Comparison of ENCODE assay signal across 8 cellular contexts in the genomic region with DNA sequence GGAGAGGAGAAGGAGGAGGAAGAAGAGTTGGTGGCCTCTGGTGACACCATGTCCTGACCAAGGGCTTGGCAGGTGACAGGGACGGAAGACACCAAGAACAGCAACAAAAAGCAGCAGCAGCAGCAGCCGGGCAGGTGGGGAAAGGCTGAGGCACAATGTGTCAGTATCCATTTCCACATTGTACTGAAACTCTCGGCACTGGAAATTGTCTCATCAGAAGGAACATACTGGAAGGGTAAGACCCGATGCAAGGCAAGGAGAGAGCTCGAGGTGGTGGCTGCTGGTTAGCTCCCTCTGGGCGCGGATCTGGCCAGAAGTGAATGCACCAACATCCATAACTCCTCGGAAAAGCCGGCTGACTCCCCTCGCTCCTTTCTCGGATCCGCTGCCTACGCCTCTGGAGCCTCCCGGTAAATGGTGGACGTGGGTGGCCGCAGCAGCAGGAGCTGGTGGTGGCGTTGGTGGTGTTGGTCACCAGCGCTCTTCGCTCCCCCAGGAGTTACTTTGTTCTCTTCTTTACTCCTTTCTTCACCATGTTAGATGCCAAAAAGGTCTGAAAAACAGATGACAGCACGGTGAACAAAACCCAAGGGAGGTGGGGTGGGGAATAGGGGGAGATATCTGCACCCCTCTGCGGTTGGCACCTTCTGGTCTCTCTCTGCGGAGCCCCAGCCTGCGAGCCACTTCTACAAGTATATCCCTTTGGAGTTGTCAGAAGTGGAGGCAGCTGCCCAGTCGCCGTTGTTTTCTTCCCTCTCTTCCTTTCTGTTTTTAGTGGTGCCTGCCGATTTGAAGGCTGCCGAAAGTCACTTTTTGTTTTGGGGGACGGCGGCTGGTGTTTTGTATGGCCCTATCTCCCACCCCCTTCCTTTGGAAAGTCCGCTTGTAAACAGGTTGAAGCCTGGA. TPM values are rescaled to one million over a fixed set of nuclear protein-coding genes. Genes with fewer than 3 reads are reported as not detected.
DNase-seq lines count a peak whose midpoint lies in the region; ATAC-seq, FAIRE-seq and TF ChIP-seq lines count a peak whose summit lies in the region.

No MANE protein-coding gene starts in this region.

- H3K4me1 ChIP-seq in mesodermal cell (ENCODE audit: control insufficient read depth, insufficient read depth, low read length, poor library complexity, severe bottlenecking) = peaks cover 6% of the 10 kb centered on the region

- H3K9me3 ChIP-seq in mesodermal cell (ENCODE audit: control insufficient read depth, low read length) = no peaks in the 10 kb centered on the region

- 1 to 3% methylated on average over 10 to 14 of the region's 30 CpGs for WGBS in mesodermal cell (ENCODE audit: insufficient coverage in 2 of 2), 2 experiments

- peak; percentile 24 for DNase-seq in NCI-H82 (lab: John Stamatoyannopoulos, UW)
- no peak for DNase-seq in NCI-H82 treated with DMSO at 0.1 percent for 48 hours (lab: John Stamatoyannopoulos, UW; ENCODE audit: unreplicated experiment)
- peak in 7 of 10 donors; percentile 13 to 71 (median 39) for DNase-seq in dorsolateral prefrontal cortex
- DNase-seq in urothelium cell line (ENCODE audit: low spot score) = peak; percentile 44
- DNase-seq in NOMO-1 treated with dmso at 0.1 percent for 144 hours (lab: John Stamatoyannopoulos, UW; ENCODE audit: unreplicated experiment) = no peak
- DNase-seq in NOMO-1 treated with DMSO at 0.1 percent for 48 hours (lab: John Stamatoyannopoulos, UW; ENCODE audit: unreplicated experiment) = no peak

- H3K36me3 ChIP-seq in mesodermal cell (ENCODE audit: control insufficient read depth, insufficient read depth, low read length) = no peaks in the 10 kb centered on the region

- no peak for FAIRE-seq in urothelium cell line (lab: Jason Lieb, UNC)

- ATAC-seq in HG02870 (IDR thresholded peaks at IDR 0.05; ENCODE audit: unreplicated experiment) = no peak

- peak overlapping the region in 1 of 59 donors; percentile 5 for H3K27ac ChIP-seq in dorsolateral prefrontal cortex
- H3K27ac ChIP-seq in mesodermal cell (ENCODE audit: low read depth, low read length, severe bottlenecking) = no peak overlapping the region

- TF ChIP-seq CTCF in dorsolateral prefrontal cortex (IDR thresholded peaks at IDR 0.05 in 54 of 56, conservative IDR thresholded peaks at IDR 0.05 in 2 of 56; ENCODE audit: low read depth in 1 of 56, partially characterized antibody in 56 of 56) = no peak

- intact Hi-C loops in dorsolateral prefrontal cortex (cut with DNase I) = no loop called here

- peaks cover 0 to 67% (median 30%) of the 10 kb centered on the region in 45 donors for H3K27me3 ChIP-seq in dorsolateral prefrontal cortex

- H3K4me3 ChIP-seq in dorsolateral prefrontal cortex (peak overlapping the region; percentile 26 to 74 (median 54)), mesodermal cell (ENCODE audit: extremely low read depth, insufficient read depth, low read length, poor library complexity, severe bottlenecking) (peak overlapping the region; percentile 45)

RNA-seq across cellular contexts. Expression of a gene that starts 0.5 kb away (rescaled TPM):
- 1 to 10 TPM in 108 of 120 experiments, under 1 TPM in 12; 0.23 to 5.1 (median 2.0) TPM for total RNA-seq in dorsolateral prefrontal cortex
- 11.8 TPM for polyA plus RNA-seq in mesodermal cell (2013, experiment 1 of 2)
- 10.4 TPM for polyA plus RNA-seq in mesodermal cell (2013, experiment 2 of 2)

Comparison
In these comparisons a context has a peak if more than half of its experiments do, and no peak if none do; other contexts are left out.
1. DNase-seq: peak in NCI-H82 (single experiment), dorsolateral prefrontal cortex (7 of 10) and urothelium cell line (single experiment); none in NCI-H82 treated with DMSO at 0.1 percent for 48 hours (single experiment), NOMO-1 treated with dmso at 0.1 percent for 144 hours (single experiment) and NOMO-1 treated with DMSO at 0.1 percent for 48 hours (single experiment).